Comparison of ENCODE assay signal across 22 cellular contexts in the genomic region with DNA sequence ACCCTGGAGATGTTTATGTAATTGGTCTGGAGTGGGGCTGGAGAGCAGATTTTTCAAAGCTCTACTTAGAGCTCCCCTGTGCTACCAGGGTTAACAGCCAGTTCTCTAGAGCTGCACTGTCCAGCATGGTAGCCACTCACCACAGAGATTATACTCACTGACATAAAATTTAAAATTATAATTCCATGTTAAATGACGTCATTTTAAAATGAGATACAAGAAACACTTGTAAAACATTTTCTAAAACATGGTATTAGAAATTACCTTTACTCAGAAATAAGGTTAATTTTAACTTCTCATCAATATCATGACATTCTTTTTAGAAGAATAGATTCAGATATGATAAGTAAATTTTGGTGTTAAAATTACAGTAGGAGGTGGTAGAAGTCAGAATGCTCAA.
"Had no signal": no experiment of that assay in that cellular context is flagged by ENCODE, and none has a peak within 500 bp of the region (broad histone marks: within the 10 kb centered on the region; RNA-seq: fewer than 3 reads in every experiment).

No MANE protein-coding gene starts in this region.

- H3K4me3 Mint-ChIP-seq: mesothelial cell of epicardium, naive B cell had no signal

- H3K27me3 Mint-ChIP-seq: naive B cell had no signal

- H3K36me3 ChIP-seq: esophagus muscularis mucosa, gastrocnemius medialis, heart right ventricle, left lung, lower lobe of right lung had no signal

- H3K27ac ChIP-seq: coronary artery, dorsolateral prefrontal cortex, esophagus muscularis mucosa, foreskin keratinocyte, gastrocnemius medialis, heart right ventricle, left lung, lower lobe of right lung had no signal

- H3K27me3 ChIP-seq: dorsolateral prefrontal cortex, esophagus muscularis mucosa, foreskin keratinocyte, gastrocnemius medialis, heart right ventricle, left lung had no signal

- H3K9me3 Mint-ChIP-seq: naive B cell had no signal

- H3K4me1 Mint-ChIP-seq: naive B cell had no signal

- H3K36me3 Mint-ChIP-seq: mesothelial cell of epicardium, naive B cell had no signal

- H3K27ac Mint-ChIP-seq: mesothelial cell of epicardium, naive B cell had no signal

- H3K4me1 ChIP-seq: foreskin keratinocyte, left lung, lower lobe of right lung had no signal

- ATAC-seq: foreskin keratinocyte, gastrocnemius medialis, heart right ventricle, left lung, left ventricle myocardium superior, lower lobe of right lung, mucosa of descending colon had no signal

- DNase-seq: dermis blood vessel endothelial cell; dorsolateral prefrontal cortex; effector CD4-positive, alpha-beta T cell; effector memory CD4-positive, alpha-beta T cell; foreskin keratinocyte; gastrocnemius medialis; glutamatergic neuron; head of caudate nucleus; heart right ventricle; hippocampal formation; kidney glomerular epithelial cell; left lung; left ventricle myocardium superior; lower lobe of right lung; mesenchymal stem cell; mucosa of descending colon; naive B cell had no signal

- H3K4me3 ChIP-seq: coronary artery, dorsolateral prefrontal cortex, esophagus muscularis mucosa, gastrocnemius medialis, heart right ventricle, left lung, lower lobe of right lung, mucosa of descending colon had no signal

- H3K9me3 ChIP-seq: esophagus muscularis mucosa, gastrocnemius medialis, heart right ventricle, left lung, lower lobe of right lung, mucosa of descending colon had no signal

- FAIRE-seq: endothelial cell of umbilical vein, keratinocyte had no signal
